In the genomic region with DNA sequence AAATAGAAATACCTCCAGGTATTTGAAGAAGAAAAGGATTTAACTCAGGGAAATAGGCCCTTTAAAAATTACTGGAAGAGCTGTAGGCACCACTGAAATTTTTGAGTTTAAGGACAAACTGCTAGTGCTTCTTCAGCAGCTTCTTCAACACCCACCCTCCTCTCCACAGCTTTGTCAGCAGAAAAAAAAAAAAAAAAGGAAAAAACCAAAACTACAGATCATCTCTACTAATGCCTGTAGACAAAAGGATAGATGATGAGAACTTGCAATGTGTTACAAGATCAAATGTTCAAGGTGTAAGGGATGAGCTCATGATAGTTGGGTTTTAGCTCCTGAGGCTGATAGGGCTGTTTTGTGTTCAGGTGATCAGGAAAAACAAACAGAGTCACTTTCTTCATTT, we compare ENCODE assay signal across 17 cellular contexts.
"Had no signal": no experiment of that assay in that cellular context is flagged by ENCODE, and none has a peak within 500 bp of the region (broad histone marks: within the 10 kb centered on the region; RNA-seq: fewer than 3 reads in every experiment).

No MANE protein-coding gene starts in this region.

- H3K4me1 ChIP-seq: colonic mucosa, left lung, stomach, testis, upper lobe of left lung had no signal

- H3K27me3 ChIP-seq: colonic mucosa, esophagus squamous epithelium, left lung, stomach, testis, upper lobe of left lung had no signal

- H3K27ac ChIP-seq: colonic mucosa, left lung, SK-N-MC, stomach, testis, upper lobe of left lung had no signal

- DNase-seq: activated CD4-positive, alpha-beta T cell treated with anti-CD3 and anti-CD28 coated beads for 1 hour; activated effector memory CD4-positive, alpha-beta T cell treated with Interleukin-2 at 50 U/mL for 16 hours; activated naive CD4-positive, alpha-beta T cell treated with anti-CD3 and anti-CD28 coated beads, Interleukin-2, amount 50 U/mL, for 16 hours; colonic mucosa; esophagus squamous epithelium; hippocampal formation; left lung; naive thymus-derived CD8-positive, alpha-beta T cell; nucleus accumbens; posterior cingulate gyrus; stimulated activated CD4-positive, alpha-beta T cell treated with anti-CD3 and anti-CD28 coated beads, Interleukin-4, amount 100 ng/mL, for 4 hours; stimulated activated CD8-positive, alpha-beta memory T cell treated with anti-CD3 and anti-CD28 coated beads, Interleukin-4, amount 100 ng/mL, for 48 hours; stomach; testis; upper lobe of left lung had no signal

- H3K36me3 ChIP-seq: colonic mucosa, esophagus squamous epithelium, left lung, stomach, upper lobe of left lung had no signal

- H3K9me3 ChIP-seq: colonic mucosa, esophagus squamous epithelium, left lung, stomach, testis had no signal

- ATAC-seq: left lung; naive thymus-derived CD8-positive, alpha-beta T cell had no signal

- H3K36me3 Mint-ChIP-seq: naive thymus-derived CD8-positive, alpha-beta T cell had no signal

- H3K4me3 ChIP-seq: colonic mucosa, esophagus squamous epithelium, left lung, SK-N-MC, skin epidermis, stomach, testis, upper lobe of left lung had no signal
